In genomic region chr16:72887537-72887936, GRCh38 we compare ENCODE assay signal across 22 cellular contexts.
"Had no signal": no experiment of that assay in that cellular context is flagged by ENCODE, and none has a peak within 500 bp of the region (broad histone marks: within the 10 kb centered on the region; RNA-seq: fewer than 3 reads in every experiment).

No MANE protein-coding gene starts in this region.

- H3K27me3 ChIP-seq: colonic mucosa, sigmoid colon, stomach, transverse colon had no signal

- H3K36me3 Mint-ChIP-seq: natural killer cell treated with Interleukin-12 subunit alpha and Interleukin-12 subunit beta and Interleukin-15 and Interleukin-18, amount 100 ng/mL, for 72 hours had no signal

- H3K4me3 Mint-ChIP-seq: natural killer cell treated with Interleukin-12 subunit alpha and Interleukin-12 subunit beta and Interleukin-15 and Interleukin-18, amount 100 ng/mL, for 72 hours; stimulated activated naive B cell treated with anti-CD40 and anti-IgM and Interleukin-4, amounts not matched to agents 10 μg/mL and 1 μg/mL and 100 μg/mL, for 72 hours had no signal

- H3K27ac Mint-ChIP-seq: natural killer cell treated with Interleukin-12 subunit alpha and Interleukin-12 subunit beta and Interleukin-15 and Interleukin-18, amount 100 ng/mL, for 72 hours; stimulated activated naive B cell treated with anti-CD40 and anti-IgM and Interleukin-4, amounts not matched to agents 10 μg/mL and 1 μg/mL and 100 μg/mL, for 72 hours had no signal

- H3K9me3 ChIP-seq: colonic mucosa, sigmoid colon, stomach, thoracic aorta, transverse colon had no signal

- H3K27me3 Mint-ChIP-seq: natural killer cell treated with Interleukin-12 subunit alpha and Interleukin-12 subunit beta and Interleukin-15 and Interleukin-18, amount 100 ng/mL, for 72 hours; stimulated activated naive B cell treated with anti-CD40 and anti-IgM and Interleukin-4, amounts not matched to agents 10 μg/mL and 1 μg/mL and 100 μg/mL, for 72 hours had no signal

- DNase-seq: colonic mucosa; dermis blood vessel endothelial cell; erythroblast; foreskin melanocyte; head of caudate nucleus; hippocampal formation; left colon; left ventricle myocardium superior; mesenchymal stem cell; midbrain; posterior cingulate gyrus; sigmoid colon; stimulated activated CD4-positive, alpha-beta T cell treated with anti-CD3 and anti-CD28 coated beads, Interleukin-2, amount 100 ng/mL, for 24 hours; stimulated activated CD4-positive, alpha-beta T cell treated with anti-CD3 and anti-CD28 coated beads, Interleukin-4, amount 100 ng/mL, for 4 hours; stimulated activated naive B cell treated with anti-CD40 and anti-IgM and Interleukin-4, amounts not matched to agents 10 μg/mL and 1 μg/mL and 100 μg/mL, for 72 hours; stomach; substantia nigra; transverse colon had no signal

- H3K9me3 Mint-ChIP-seq: natural killer cell treated with Interleukin-12 subunit alpha and Interleukin-12 subunit beta and Interleukin-15 and Interleukin-18, amount 100 ng/mL, for 72 hours had no signal

- H3K36me3 ChIP-seq: colonic mucosa had no signal

- H3K4me1 Mint-ChIP-seq: stimulated activated naive B cell treated with anti-CD40 and anti-IgM and Interleukin-4, amounts not matched to agents 10 μg/mL and 1 μg/mL and 100 μg/mL, for 72 hours had no signal

- ATAC-seq: left colon; left ventricle myocardium superior; stimulated activated naive B cell treated with anti-CD40 and anti-IgM and Interleukin-4, amounts not matched to agents 10 μg/mL and 1 μg/mL and 100 μg/mL, for 72 hours had no signal

- H3K4me3 ChIP-seq: colonic mucosa, lung, sigmoid colon, skin epidermis, stomach, thoracic aorta, transverse colon had no signal

- H3K27ac ChIP-seq: colonic mucosa, sigmoid colon, skin epidermis, stomach, thoracic aorta, transverse colon had no signal

- H3K4me1 ChIP-seq: colonic mucosa, transverse colon had no signal
